In the genomic region with DNA sequence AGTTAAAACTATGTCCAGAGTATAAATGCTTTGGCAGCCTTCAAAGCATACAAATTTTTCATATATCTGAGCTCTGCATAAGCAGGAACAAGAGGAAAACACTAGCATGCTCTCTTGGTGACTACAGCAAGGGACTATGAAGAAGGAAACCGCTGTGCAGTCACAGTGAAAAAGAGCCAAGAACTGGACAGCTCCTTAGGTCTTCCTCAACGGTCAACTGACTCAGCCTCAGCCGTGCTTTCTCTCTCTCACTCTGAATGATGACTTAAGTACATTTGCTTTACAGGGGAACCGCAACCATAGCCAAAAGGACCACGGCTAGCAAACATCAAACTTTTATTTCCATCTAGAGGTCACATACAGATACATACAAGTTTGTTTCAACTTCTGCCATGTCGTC, we compare ENCODE assay signal across 1 cellular context.
TF ChIP-seq lines count a peak whose summit lies in the region.

No MANE protein-coding gene starts in this region.

TF ChIP-seq in GM23338, 12 proteins besides CTCF, POLR2A, EP300 and RAD21 (continued from another document):
- TF ChIP-seq, protein P1, sequence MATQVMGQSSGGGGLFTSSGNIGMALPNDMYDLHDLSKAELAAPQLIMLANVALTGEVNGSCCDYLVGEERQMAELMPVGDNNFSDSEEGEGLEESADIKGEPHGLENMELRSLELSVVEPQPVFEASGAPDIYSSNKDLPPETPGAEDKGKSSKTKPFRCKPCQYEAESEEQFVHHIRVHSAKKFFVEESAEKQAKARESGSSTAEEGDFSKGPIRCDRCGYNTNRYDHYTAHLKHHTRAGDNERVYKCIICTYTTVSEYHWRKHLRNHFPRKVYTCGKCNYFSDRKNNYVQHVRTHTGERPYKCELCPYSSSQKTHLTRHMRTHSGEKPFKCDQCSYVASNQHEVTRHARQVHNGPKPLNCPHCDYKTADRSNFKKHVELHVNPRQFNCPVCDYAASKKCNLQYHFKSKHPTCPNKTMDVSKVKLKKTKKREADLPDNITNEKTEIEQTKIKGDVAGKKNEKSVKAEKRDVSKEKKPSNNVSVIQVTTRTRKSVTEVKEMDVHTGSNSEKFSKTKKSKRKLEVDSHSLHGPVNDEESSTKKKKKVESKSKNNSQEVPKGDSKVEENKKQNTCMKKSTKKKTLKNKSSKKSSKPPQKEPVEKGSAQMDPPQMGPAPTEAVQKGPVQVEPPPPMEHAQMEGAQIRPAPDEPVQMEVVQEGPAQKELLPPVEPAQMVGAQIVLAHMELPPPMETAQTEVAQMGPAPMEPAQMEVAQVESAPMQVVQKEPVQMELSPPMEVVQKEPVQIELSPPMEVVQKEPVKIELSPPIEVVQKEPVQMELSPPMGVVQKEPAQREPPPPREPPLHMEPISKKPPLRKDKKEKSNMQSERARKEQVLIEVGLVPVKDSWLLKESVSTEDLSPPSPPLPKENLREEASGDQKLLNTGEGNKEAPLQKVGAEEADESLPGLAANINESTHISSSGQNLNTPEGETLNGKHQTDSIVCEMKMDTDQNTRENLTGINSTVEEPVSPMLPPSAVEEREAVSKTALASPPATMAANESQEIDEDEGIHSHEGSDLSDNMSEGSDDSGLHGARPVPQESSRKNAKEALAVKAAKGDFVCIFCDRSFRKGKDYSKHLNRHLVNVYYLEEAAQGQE (IDR thresholded peaks at IDR 0.05; ENCODE audit: unreplicated experiment), result peak; percentile 56
